In the genomic region with DNA sequence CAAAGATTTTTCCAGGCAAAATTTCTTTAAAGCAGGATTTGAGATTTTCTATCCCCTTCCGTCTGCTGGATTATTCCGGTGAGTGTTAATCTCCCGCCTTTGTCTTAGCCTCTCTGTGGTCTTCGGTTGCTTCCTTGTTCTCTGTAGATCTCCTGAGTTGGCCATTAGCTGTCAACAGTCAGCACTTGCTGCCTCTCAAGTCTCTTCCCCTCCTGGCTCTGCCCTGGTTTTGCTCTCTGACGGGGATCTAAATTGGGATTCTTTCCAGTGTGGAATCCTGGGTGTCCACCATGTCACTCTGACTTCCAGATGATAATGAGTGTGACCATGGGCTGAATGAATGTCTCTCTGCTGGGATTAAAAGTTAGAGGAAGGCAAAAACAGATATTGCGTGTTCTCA, we compare ENCODE assay signal across 18 cellular contexts.
"Had no signal": no experiment of that assay in that cellular context is flagged by ENCODE, and none has a peak within 500 bp of the region (broad histone marks: within the 10 kb centered on the region; RNA-seq: fewer than 3 reads in every experiment).

No MANE protein-coding gene starts in this region.

- ATAC-seq: left colon; stimulated activated naive B cell treated with anti-CD40 and anti-IgM and Interleukin-4, amounts not matched to agents 10 μg/mL and 1 μg/mL and 100 μg/mL, for 72 hours; T-cell had no signal

- H3K27me3 ChIP-seq: sigmoid colon, tibial artery, uterus had no signal

- DNase-seq: activated CD4-positive, alpha-beta T cell treated with anti-CD3 and anti-CD28 coated beads for 1 hour; activated CD8-positive, alpha-beta memory T cell treated with anti-CD3 and anti-CD28 coated beads for 24 hours; activated CD8-positive, alpha-beta memory T cell treated with anti-CD3 and anti-CD28 coated beads, Interleukin-2, amount 50 U/mL, for 48 hours; activated effector memory CD4-positive, alpha-beta T cell treated with Interleukin-2 at 50 U/mL for 16 hours; activated naive CD4-positive, alpha-beta T cell treated with anti-CD3 and anti-CD28 coated beads, Interleukin-2, amount 10 ng/mL, durations not matched to agents 7 days and 5 days; activated T-cell treated with anti-CD3 and anti-CD28 coated beads, Interleukin-2, amount 50 U/mL, for 48 hours; effector memory CD4-positive, alpha-beta T cell; hippocampal formation; left colon; sigmoid colon; stimulated activated naive B cell treated with anti-CD40 and anti-IgM and Interleukin-4, amounts not matched to agents 10 μg/mL and 1 μg/mL and 100 μg/mL, for 72 hours; substantia nigra; T-cell; tibial artery; uterus had no signal

- H3K36me3 ChIP-seq: sigmoid colon, tibial artery, uterus had no signal

- H3K27ac Mint-ChIP-seq: activated naive CD4-positive, alpha-beta T cell treated with anti-CD3 and anti-CD28 coated beads, Interleukin-2, amount 10 ng/mL, durations not matched to agents 7 days and 5 days; dendritic cell treated with granulocyte-macrophage colony-stimulating factor and Interleukin-4, amounts not matched to agents 40 ng/mL and 50 ng/mL, for 4 days; stimulated activated naive B cell treated with anti-CD40 and anti-IgM and Interleukin-4, amounts not matched to agents 10 μg/mL and 1 μg/mL and 100 μg/mL, for 72 hours; T-cell had no signal

- H3K27ac ChIP-seq: sigmoid colon, SK-N-MC, tibial artery, uterus had no signal

- H3K9me3 Mint-ChIP-seq: activated naive CD4-positive, alpha-beta T cell treated with anti-CD3 and anti-CD28 coated beads, Interleukin-2, amount 10 ng/mL, durations not matched to agents 7 days and 5 days; dendritic cell treated with granulocyte-macrophage colony-stimulating factor and Interleukin-4, amounts not matched to agents 40 ng/mL and 50 ng/mL, for 4 days; stimulated activated naive B cell treated with anti-CD40 and anti-IgM and Interleukin-4, amounts not matched to agents 10 μg/mL and 1 μg/mL and 100 μg/mL, for 72 hours; T-cell had no signal

- H3K36me3 Mint-ChIP-seq: activated naive CD4-positive, alpha-beta T cell treated with anti-CD3 and anti-CD28 coated beads, Interleukin-2, amount 10 ng/mL, durations not matched to agents 7 days and 5 days; stimulated activated naive B cell treated with anti-CD40 and anti-IgM and Interleukin-4, amounts not matched to agents 10 μg/mL and 1 μg/mL and 100 μg/mL, for 72 hours had no signal

- H3K4me1 ChIP-seq: uterus had no signal

- H3K4me3 ChIP-seq: sigmoid colon, SK-N-MC, tibial artery, uterus had no signal

- H3K9me3 ChIP-seq: sigmoid colon, tibial artery, uterus had no signal

- H3K27me3 Mint-ChIP-seq: activated naive CD4-positive, alpha-beta T cell treated with anti-CD3 and anti-CD28 coated beads, Interleukin-2, amount 10 ng/mL, durations not matched to agents 7 days and 5 days; dendritic cell treated with granulocyte-macrophage colony-stimulating factor and Interleukin-4, amounts not matched to agents 40 ng/mL and 50 ng/mL, for 4 days; stimulated activated naive B cell treated with anti-CD40 and anti-IgM and Interleukin-4, amounts not matched to agents 10 μg/mL and 1 μg/mL and 100 μg/mL, for 72 hours had no signal

- H3K4me1 Mint-ChIP-seq: activated naive CD4-positive, alpha-beta T cell treated with anti-CD3 and anti-CD28 coated beads, Interleukin-2, amount 10 ng/mL, durations not matched to agents 7 days and 5 days had no signal

- H3K4me3 Mint-ChIP-seq: activated naive CD4-positive, alpha-beta T cell treated with anti-CD3 and anti-CD28 coated beads, Interleukin-2, amount 10 ng/mL, durations not matched to agents 7 days and 5 days; dendritic cell treated with granulocyte-macrophage colony-stimulating factor and Interleukin-4, amounts not matched to agents 40 ng/mL and 50 ng/mL, for 4 days; neural crest cell; stimulated activated naive B cell treated with anti-CD40 and anti-IgM and Interleukin-4, amounts not matched to agents 10 μg/mL and 1 μg/mL and 100 μg/mL, for 72 hours; T-cell had no signal
